1 cellular context compared by ENCODE assay signal in genomic region chr10:15311885-15312280, GRCh38.
TF ChIP-seq lines count a peak whose summit lies in the region.

No MANE protein-coding gene starts in this region.

TF ChIP-seq in GM23338, 12 proteins besides CTCF, POLR2A, EP300 and RAD21 (continued from another document):
- TF ChIP-seq REST (IDR thresholded peaks at IDR 0.05; ENCODE audit: unreplicated experiment) = no peak
- no peak for TF ChIP-seq STAT1 (IDR thresholded peaks at IDR 0.05; ENCODE audit: unreplicated experiment)
- TF ChIP-seq POLR2AphosphoS5 (IDR thresholded peaks at IDR 0.05; ENCODE audit: low read depth) = no peak
- no peak for TF ChIP-seq NANOG (IDR thresholded peaks at IDR 0.05; ENCODE audit: borderline replicate concordance)
- no peak for TF ChIP-seq ZNF331 (CRISPR knock-in tag; IDR thresholded peaks at IDR 0.05; ENCODE audit: low read depth)
- no peak for TF ChIP-seq ZNF114 (CRISPR knock-in tag; IDR thresholded peaks at IDR 0.05)
TF ChIP-seq in GM23338: peak in this region for 0.
